Comparison of ENCODE assay signal across 20 cellular contexts in genomic region chr4:141686929-141687328, GRCh38. TPM values are rescaled to one million over a fixed set of nuclear protein-coding genes. Genes with fewer than 3 reads are reported as not detected.
DNase-seq lines count a peak whose midpoint lies in the region; ATAC-seq lines count a peak whose summit lies in the region.
"Had no signal": no experiment of that assay in that cellular context is flagged by ENCODE, and none has a peak within 500 bp of the region (broad histone marks: within the 10 kb centered on the region; RNA-seq: fewer than 3 reads in every experiment).

No MANE protein-coding gene starts in this region.

- H3K27me3 Mint-ChIP-seq in activated T-cell treated with anti-CD3 and anti-CD28 coated beads, Interleukin-2, amount 50 U/mL, for 24 hours, result no peaks in the 10 kb centered on the region
- H3K27me3 Mint-ChIP-seq: activated CD8-positive, alpha-beta T cell treated with anti-CD3 and anti-CD28 coated beads for 36 hours; IgD-negative memory B cell; naive B cell had no signal

- no peaks in the 10 kb centered on the region for H3K4me1 Mint-ChIP-seq in activated T-cell treated with anti-CD3 and anti-CD28 coated beads, Interleukin-2, amount 50 U/mL, for 24 hours (ENCODE audit: low read depth)
- H3K4me1 Mint-ChIP-seq: IgD-negative memory B cell had no signal

- H3K4me3 Mint-ChIP-seq in activated T-cell treated with anti-CD3 and anti-CD28 coated beads, Interleukin-2, amount 50 U/mL, for 24 hours, result no peak overlapping the region
- H3K4me3 Mint-ChIP-seq: activated CD8-positive, alpha-beta T cell treated with anti-CD3 and anti-CD28 coated beads for 36 hours; activated T-cell treated with anti-CD3 and anti-CD28 coated beads, Interleukin-2, amount 50 U/mL, for 72 hours; IgD-negative memory B cell; naive B cell; T-helper 1 cell treated with Interleukin-12 subunit alpha and Interleukin-12 subunit beta and Interleukin-4 antibody, amounts not matched to agents 30 μg/mL and 1 μg/mL, for 36 hours had no signal

- H3K27ac Mint-ChIP-seq in activated T-cell treated with anti-CD3 and anti-CD28 coated beads, Interleukin-2, amount 50 U/mL, for 24 hours, result no peak overlapping the region
- H3K27ac Mint-ChIP-seq: activated CD8-positive, alpha-beta T cell treated with anti-CD3 and anti-CD28 coated beads for 36 hours; activated naive CD4-positive, alpha-beta T cell treated with anti-CD3 and anti-CD28 coated beads, Interleukin-2, amount 50 U/mL, for 72 hours; activated T-cell treated with anti-CD3 and anti-CD28 coated beads, Interleukin-2, amount 50 U/mL, for 72 hours; naive B cell; T-helper 1 cell treated with Interleukin-12 subunit alpha and Interleukin-12 subunit beta and Interleukin-4 antibody, amounts not matched to agents 30 μg/mL and 1 μg/mL, for 36 hours had no signal

- DNase-seq in COR-L47 (lab: John Stamatoyannopoulos, UW) (peak; percentile 11), M059J (ENCODE audit: low read depth) (peak; percentile 60), pons (ENCODE audit: low spot score) (peak; percentile 7), KBM-7 (no peak)
- no peak for DNase-seq in activated T-cell treated with anti-CD3 and anti-CD28 coated beads, Interleukin-2, amount 50 U/mL, for 24 hours
- DNase-seq: activated CD8-positive, alpha-beta T cell treated with anti-CD3 and anti-CD28 coated beads for 36 hours; DMS79; esophagus squamous epithelium; naive B cell; NCI-H524 treated with DMSO at 0.1 percent for 48 hours; ovary had no signal

- H3K9me3 Mint-ChIP-seq in activated T-cell treated with anti-CD3 and anti-CD28 coated beads, Interleukin-2, amount 50 U/mL, for 24 hours, result no peaks in the 10 kb centered on the region
- H3K9me3 Mint-ChIP-seq: activated naive CD4-positive, alpha-beta T cell treated with anti-CD3 and anti-CD28 coated beads, Interleukin-2, amount 50 U/mL, for 72 hours; activated T-cell treated with anti-CD3 and anti-CD28 coated beads, Interleukin-2, amount 50 U/mL, for 72 hours; T-helper 1 cell treated with Interleukin-12 subunit alpha and Interleukin-12 subunit beta and Interleukin-4 antibody, amounts not matched to agents 30 μg/mL and 1 μg/mL, for 36 hours had no signal

- no peaks in the 10 kb centered on the region for H3K36me3 Mint-ChIP-seq in activated T-cell treated with anti-CD3 and anti-CD28 coated beads, Interleukin-2, amount 50 U/mL, for 24 hours (ENCODE audit: low read depth)
- H3K36me3 Mint-ChIP-seq: activated naive CD4-positive, alpha-beta T cell treated with anti-CD3 and anti-CD28 coated beads, Interleukin-2, amount 50 U/mL, for 72 hours had no signal

- in situ Hi-C loops in KBM-7 (cut with MboI; ENCODE audit: low pct_unique_long_range_greater_than_20kb, low sequenced_read_pairs), result no loop called here

- peak; percentile 48 for ATAC-seq in esophagus mucosa
- no peak for ATAC-seq in HG03521 (IDR thresholded peaks at IDR 0.05; ENCODE audit: unreplicated experiment)
- ATAC-seq: activated CD8-positive, alpha-beta T cell treated with anti-CD3 and anti-CD28 coated beads for 36 hours; heart right ventricle; Right ventricle myocardium inferior had no signal

RNA-seq across cellular contexts. Expression of gene IL15, which starts 50.5 kb away (rescaled TPM):
- 8.1 and 9.0 TPM in 2 replicates for total RNA-seq in M059J (2014; rRNA removed; shearing (Covaris generic))
- total RNA-seq in esophagus mucosa, result 1.9 TPM
- total RNA-seq: cardiac muscle cell had no signal

Comparison
In these comparisons a context has a peak if more than half of its experiments do, and no peak if none do; other contexts are left out.
1. DNase-seq: peak in COR-L47 (single experiment), M059J (single experiment) and pons (single experiment); none in activated T-cell treated with anti-CD3 and anti-CD28 coated beads, Interleukin-2, amount 50 U/mL, for 24 hours (single experiment) and KBM-7 (single experiment).